ENCODE assay signal across 8 cellular contexts in the genomic region with DNA sequence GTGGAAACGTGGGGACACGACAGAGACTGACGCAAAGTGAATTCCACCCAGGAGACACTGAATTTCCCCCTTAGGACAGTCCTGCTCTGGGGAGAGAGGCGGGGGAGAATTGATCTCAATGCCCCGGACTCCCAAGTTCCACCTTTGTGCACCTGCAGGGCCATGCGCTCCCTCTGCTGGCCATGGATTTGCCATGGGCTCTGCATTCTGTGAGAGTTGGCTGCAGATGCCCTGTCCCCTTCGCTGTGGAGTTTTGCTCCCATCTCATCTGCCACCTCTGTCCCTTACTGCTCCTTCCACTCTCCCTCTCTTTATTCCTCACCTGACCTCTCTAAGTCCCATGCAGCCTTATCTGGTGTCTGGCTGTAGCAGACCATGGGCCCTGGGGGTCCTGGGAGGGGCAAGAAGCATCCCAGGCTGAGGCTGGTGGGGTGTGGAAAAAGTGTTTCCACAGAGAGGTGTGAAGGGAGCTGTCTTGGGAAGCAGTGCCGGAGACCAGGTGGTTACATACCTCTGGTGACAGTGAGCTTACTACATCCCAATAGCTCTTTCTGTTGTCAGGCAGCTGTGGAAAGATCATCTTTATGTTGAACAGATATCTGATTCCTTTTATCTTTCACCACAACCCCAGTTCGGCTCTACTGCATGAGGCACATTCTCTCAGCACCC. TPM values are rescaled to one million over a fixed set of nuclear protein-coding genes. Genes with fewer than 3 reads are reported as not detected.
DNase-seq lines count a peak whose midpoint lies in the region; ATAC-seq and TF ChIP-seq lines count a peak whose summit lies in the region.

No MANE protein-coding gene starts in this region.

- no peaks in the 10 kb centered on the region for H3K9me3 ChIP-seq in ascending aorta

- DNase-seq in Daoy (ENCODE audit: low read depth): peak; percentile 65
- peak; percentile 19 for DNase-seq in LNCaP clone FGC (ENCODE audit: low read depth)
- no peak for DNase-seq in ascending aorta (ENCODE audit: low spot score in 2 of 2)
- DNase-seq in left lobe of liver (ENCODE audit: low spot score): peak; percentile 58
- no peak for DNase-seq in NCI-H128 (lab: John Stamatoyannopoulos, UW; ENCODE audit: unreplicated experiment)
- DNase-seq in putamen (ENCODE audit: low spot score): no peak

- H3K27ac ChIP-seq in ascending aorta: no peak overlapping the region

- intact Hi-C loops in ascending aorta (cut with DNase I): no loop called here

- H3K27me3 ChIP-seq in ascending aorta: no peaks in the 10 kb centered on the region

- no peaks in the 10 kb centered on the region for H3K36me3 ChIP-seq in ascending aorta

- H3K4me1 ChIP-seq in ascending aorta: no peaks in the 10 kb centered on the region

- H3K4me3 ChIP-seq in LNCaP clone FGC (ENCODE audit: low read depth, low read length): no peak overlapping the region
- H3K4me3 ChIP-seq in ascending aorta: no peak overlapping the region

- TF ChIP-seq CTCF in LNCaP clone FGC (IDR thresholded peaks at IDR 0.05; ENCODE audit: control insufficient read depth, extremely low read depth, insufficient read depth) (peak; percentile 80), ascending aorta (IDR thresholded peaks at IDR 0.05) (peak in 2 of 3 experiments; percentile 12 to 42)

- peak; percentile 79 for ATAC-seq in left lobe of liver
- ATAC-seq in GM19463 (IDR thresholded peaks at IDR 0.05; ENCODE audit: unreplicated experiment): no peak
- ATAC-seq in GM18502 (IDR thresholded peaks at IDR 0.05; ENCODE audit: poor library complexity, unreplicated experiment): no peak

RNA-seq across cellular contexts. Expression of a gene that starts 14.3 kb away (rescaled TPM):
- not detected in 2 replicates for total RNA-seq in Daoy (2014; rRNA removed; shearing (Covaris generic))
- not detected for total RNA-seq in ascending aorta
- 0.83 TPM for total RNA-seq in left lobe of liver

Comparison
In these comparisons a context has a peak if more than half of its experiments do, and no peak if none do; other contexts are left out.
1. DNase-seq: peak in Daoy (single experiment), LNCaP clone FGC (single experiment) and left lobe of liver (single experiment); none in ascending aorta (0 of 2), NCI-H128 (single experiment) and putamen (single experiment).